In the genomic region with DNA sequence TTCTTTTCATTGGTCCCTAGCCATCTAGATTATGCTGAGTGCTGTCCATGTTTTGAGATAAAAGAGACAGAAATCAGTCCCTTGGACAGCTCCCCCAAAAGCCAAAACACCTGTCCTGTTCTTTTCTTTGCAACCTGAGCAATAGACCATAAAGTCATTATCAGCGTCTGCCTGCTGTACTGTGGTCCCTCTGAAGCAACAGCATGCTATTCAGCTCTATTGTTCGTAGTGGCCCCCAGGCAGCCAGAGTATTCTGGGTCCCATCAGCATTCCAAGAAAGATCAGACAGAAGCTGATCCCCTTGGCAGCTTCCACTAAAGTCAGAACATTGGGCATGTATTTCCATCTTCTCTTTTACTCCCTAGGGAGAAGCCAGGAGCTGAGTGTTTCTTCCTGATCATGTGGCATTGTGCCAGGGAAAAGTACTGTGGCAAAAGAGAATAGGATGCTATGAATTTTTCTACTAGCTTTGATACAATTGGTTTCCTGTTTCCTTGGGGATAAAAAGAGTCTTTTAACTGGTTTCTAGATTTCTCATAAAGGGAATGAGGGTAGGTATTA, we compare ENCODE assay signal across 16 cellular contexts. TPM values are rescaled to one million over a fixed set of nuclear protein-coding genes. Genes with fewer than 3 reads are reported as not detected.
"Had no signal": no experiment of that assay in that cellular context is flagged by ENCODE, and none has a peak within 500 bp of the region (broad histone marks: within the 10 kb centered on the region; RNA-seq: fewer than 3 reads in every experiment).

No MANE protein-coding gene starts in this region.

- H3K4me1 ChIP-seq: suprapubic skin had no signal

- H3K36me3 ChIP-seq: suprapubic skin, upper lobe of left lung had no signal

- DNase-seq: activated effector memory CD4-positive, alpha-beta T cell treated with Interleukin-2 at 50 U/mL for 16 hours; activated T-cell treated with anti-CD3 and anti-CD28 coated beads, Interleukin-2, amount 50 U/mL, for 1 hour; amniotic stem cell; glutamatergic neuron; immature natural killer cell; left cardiac atrium; stimulated activated CD4-positive, alpha-beta T cell treated with anti-CD3 and anti-CD28 coated beads, Interleukin-2, amount 100 ng/mL, for 48 hours; stimulated activated naive CD8-positive, alpha-beta T cell treated with anti-CD3 and anti-CD28 coated beads, Interleukin-15, Interleukin-2, amounts not matched to agents 100 U/mL and 50 U/mL, for 24 hours; T-cell; upper lobe of left lung had no signal

- H3K4me3 ChIP-seq: lung, suprapubic skin, upper lobe of left lung had no signal

- H3K27me3 ChIP-seq: suprapubic skin, upper lobe of left lung had no signal

- H3K27ac ChIP-seq: suprapubic skin, upper lobe of left lung had no signal

- ATAC-seq: activated CD4-positive, CD25-positive, alpha-beta regulatory T cell treated with anti-CD3 and anti-CD28 coated beads, Interleukin-2, amount 50 U/mL, for 24 hours; left cardiac atrium; natural killer cell treated with Interleukin-12 subunit alpha and Interleukin-12 subunit beta and Interleukin-15 and Interleukin-18, amount 100 ng/mL, for 72 hours; stimulated activated naive CD8-positive, alpha-beta T cell treated with anti-CD3 and anti-CD28 coated beads, Interleukin-15, Interleukin-2, amounts not matched to agents 100 U/mL and 50 U/mL, for 24 hours; T-cell had no signal

RNA-seq across cellular contexts. Expression of a gene that starts 33.6 kb away (rescaled TPM):
- total RNA-seq: left cardiac atrium; lung; mucosa of gallbladder; natural killer cell treated with Interleukin-12 subunit alpha and Interleukin-12 subunit beta and Interleukin-15 and Interleukin-18, amount 100 ng/mL, for 72 hours; suprapubic skin; T-cell; upper lobe of left lung had no signal
- polyA plus RNA-seq: esophagus, immature natural killer cell, lung had no signal
